In genomic region chrX:46844913-46845312, GRCh38 we compare ENCODE assay signal across 10 cellular contexts.
"Had no signal": no experiment of that assay in that cellular context is flagged by ENCODE, and none has a peak within 500 bp of the region (broad histone marks: within the 10 kb centered on the region; RNA-seq: fewer than 3 reads in every experiment).

No MANE protein-coding gene starts in this region.

- H3K9me3 ChIP-seq: HAP-1 had no signal

- H3K4me3 Mint-ChIP-seq: GM23338, HFFc6 had no signal

- H3K27ac ChIP-seq: KMS-11 had no signal

- H3K27me3 Mint-ChIP-seq: IgD-negative memory B cell had no signal

- DNase-seq: H7, HFFc6, Karpas-422, KBM-7 had no signal

- H3K36me3 ChIP-seq: HAP-1 had no signal

- H3K4me1 Mint-ChIP-seq: GM23338 had no signal

- H3K4me2 ChIP-seq: GM23338, KMS-11 had no signal

- H3K9me3 Mint-ChIP-seq: GM23338, IgD-negative memory B cell had no signal

- H3K27ac Mint-ChIP-seq: GM23338, HFFc6, IgD-negative memory B cell had no signal

- ATAC-seq: GM23338, HCT116, HepG2 had no signal

- FAIRE-seq: HepG2 had no signal

- H3K4me3 ChIP-seq: GM23338, HAP-1 had no signal

- H3K9ac ChIP-seq: KMS-11 had no signal

- H2AFZ ChIP-seq: GM23338 had no signal
